ENCODE assay signal across 8 cellular contexts in genomic region chr20:16574656-16575355, GRCh38. TPM values are rescaled to one million over a fixed set of nuclear protein-coding genes. Genes with fewer than 3 reads are reported as not detected.
A peak's percentile ranks its signal among the peaks of the same experiment; 100 is the strongest.
DNase-seq lines count a peak whose midpoint lies in the region; ATAC-seq, FAIRE-seq and TF ChIP-seq lines count a peak whose summit lies in the region.

No MANE protein-coding gene starts in this region.

- CTCF ChIA-PET in CD8-positive, alpha-beta T cell (lab: Charles Lee): no interaction called here
- CTCF ChIA-PET in RWPE1 (lab: Yijun Ruan, JAX): interaction anchor here (0.6 kb wide), 1 partner anchor 52 kb away, joined by 3 read pairs; no protein-coding TSS in a partner anchor

- no peak for FAIRE-seq in HTR-8/SVneo (lab: Jason Lieb, UNC)

- no peaks in the 10 kb centered on the region for H3K27me3 ChIP-seq in CD8-positive, alpha-beta T cell (ENCODE audit: insufficient read depth, low read length)
- H3K27me3 ChIP-seq in foreskin keratinocyte: no peaks in the 10 kb centered on the region

- H3K27ac ChIP-seq in CD8-positive, alpha-beta T cell (ENCODE audit: low read depth, low read length): peak overlapping the region; percentile 3
- H3K27ac ChIP-seq in RWPE1 (peak overlapping the region; percentile 83), foreskin keratinocyte (peak overlapping the region; percentile 64)

- H3K4me1 Mint-ChIP-seq in CD8-positive, alpha-beta T cell (ENCODE audit: low read depth): peaks cover 39% of the 10 kb centered on the region
- H3K4me1 Mint-ChIP-seq in neural crest cell: peaks cover 36% of the 10 kb centered on the region

- peaks cover 7% of the 10 kb centered on the region for H3K27me3 Mint-ChIP-seq in CD8-positive, alpha-beta T cell (ENCODE audit: low read depth)
- no peaks in the 10 kb centered on the region for H3K27me3 Mint-ChIP-seq in neural crest cell (ENCODE audit: low read depth)

- peak overlapping the region; percentile 41 for H3K27ac Mint-ChIP-seq in CD8-positive, alpha-beta T cell
- H3K27ac Mint-ChIP-seq in neural crest cell (ENCODE audit: unreplicated experiment): peak overlapping the region; percentile 30

- peak; percentile 31 to 87 (median 70) for DNase-seq in CD8-positive, alpha-beta T cell
- DNase-seq in HTR-8/SVneo (ENCODE audit: insufficient read length, low spot score) (peak; percentile 37), RWPE1 (ENCODE audit: low spot score) (peak; percentile 94), activated gamma-delta T cell (lab: John Stamatoyannopoulos, UW) (peak; percentile 35), foreskin keratinocyte (peak in 1 of 2 donors; percentile 70), neural crest cell (ENCODE audit: low read depth, low spot score) (peak; percentile 69)
- DNase-seq in stimulated activated naive CD8-positive, alpha-beta T cell treated with anti-CD3 and anti-CD28 coated beads, Interleukin-15, Interleukin-2, amounts not matched to agents 100 U/mL and 50 U/mL, for 24 hours: peak; percentile 81

- H3K4me1 ChIP-seq in CD8-positive, alpha-beta T cell (ENCODE audit: insufficient read depth, low read length): peaks cover 19% of the 10 kb centered on the region
- peaks cover 3% of the 10 kb centered on the region for H3K4me1 ChIP-seq in foreskin keratinocyte

- no peaks in the 10 kb centered on the region for H3K9me3 ChIP-seq in CD8-positive, alpha-beta T cell (ENCODE audit: low read length)

- intact Hi-C loops in CD8-positive, alpha-beta T cell (cut with DNase I, micrococcal nuclease): loop anchor here (1.0 to 5.0 kb wide), 4 partner anchors 154 to 1712 kb away; partner anchors contain the start of genes MGME1 (in 1 of the 2), SNRPB2 (in 1 of the 2), SNX5 (in 1 of the 2) and ZNF133 (in 1 of the 2)

- peak overlapping the region; percentile 54 for H3K4me3 ChIP-seq in CD8-positive, alpha-beta T cell (ENCODE audit: low read depth, low read length)

- no peak for TF ChIP-seq CTCF in CD8-positive, alpha-beta T cell (IDR thresholded peaks at IDR 0.05)
- TF ChIP-seq CTCF in RWPE1 (conservative IDR thresholded peaks at IDR 0.05; ENCODE audit: low read depth): no peak
- TF ChIP-seq CTCF in foreskin keratinocyte (conservative IDR thresholded peaks at IDR 0.05): no peak
- no peak for TF ChIP-seq CTCF in neural crest cell (conservative IDR thresholded peaks at IDR 0.05)

- peak; percentile 71 for ATAC-seq in CD8-positive, alpha-beta T cell
- peak; percentile 62 for ATAC-seq in GM19455 (IDR thresholded peaks at IDR 0.05; ENCODE audit: unreplicated experiment)
- peak; percentile 55 for ATAC-seq in foreskin keratinocyte
- ATAC-seq in stimulated activated naive CD8-positive, alpha-beta T cell treated with anti-CD3 and anti-CD28 coated beads, Interleukin-15, Interleukin-2, amounts not matched to agents 100 U/mL and 50 U/mL, for 24 hours: peak; percentile 64

- no peaks in the 10 kb centered on the region for H3K9me3 Mint-ChIP-seq in CD8-positive, alpha-beta T cell
- peaks cover 5% of the 10 kb centered on the region for H3K9me3 Mint-ChIP-seq in neural crest cell

- POLR2A ChIA-PET in CD8-positive, alpha-beta T cell (lab: Charles Lee): interaction anchor here (0.6 kb wide), 1 partner anchor 19 kb away, joined by 3 read pairs; no protein-coding TSS in a partner anchor
- POLR2A ChIA-PET in RWPE1 (lab: Yijun Ruan, JAX; ENCODE audit: low non-redundant PET): interaction anchor here (0.6 kb wide), 1 partner anchor 149 kb away, joined by 4 read pairs; no protein-coding TSS in a partner anchor

- no peaks in the 10 kb centered on the region for H3K36me3 ChIP-seq in CD8-positive, alpha-beta T cell (ENCODE audit: insufficient read depth, low read length)

- H3K36me3 Mint-ChIP-seq in CD8-positive, alpha-beta T cell: no peaks in the 10 kb centered on the region
- no peaks in the 10 kb centered on the region for H3K36me3 Mint-ChIP-seq in neural crest cell (ENCODE audit: low read depth)

- peak overlapping the region; percentile 88 for H3K4me3 Mint-ChIP-seq in CD8-positive, alpha-beta T cell
- peak overlapping the region; percentile 86 for H3K4me3 Mint-ChIP-seq in neural crest cell

RNA-seq across cellular contexts. Expression of gene KIF16B, which starts 1.6 kb away (rescaled TPM):
- 1 to 10 TPM; 4.7 to 4.9 TPM for total RNA-seq in CD8-positive, alpha-beta T cell
- 13.2 and 14.4 TPM in 2 replicates for total RNA-seq in foreskin keratinocyte
- 3.3 and 3.5 TPM in 2 replicates for polyA plus RNA-seq in foreskin keratinocyte
- total RNA-seq in neural crest cell: 8.8 and 9.4 TPM in 2 replicates

Comparison
In these comparisons a context has a peak if more than half of its experiments do, and no peak if none do; other contexts are left out.
1. H3K27ac ChIP-seq: peak in every context shown above with its lines; median percentile 83 in RWPE1; 64 in foreskin keratinocyte; 3 in CD8-positive, alpha-beta T cell.